In the genomic region with DNA sequence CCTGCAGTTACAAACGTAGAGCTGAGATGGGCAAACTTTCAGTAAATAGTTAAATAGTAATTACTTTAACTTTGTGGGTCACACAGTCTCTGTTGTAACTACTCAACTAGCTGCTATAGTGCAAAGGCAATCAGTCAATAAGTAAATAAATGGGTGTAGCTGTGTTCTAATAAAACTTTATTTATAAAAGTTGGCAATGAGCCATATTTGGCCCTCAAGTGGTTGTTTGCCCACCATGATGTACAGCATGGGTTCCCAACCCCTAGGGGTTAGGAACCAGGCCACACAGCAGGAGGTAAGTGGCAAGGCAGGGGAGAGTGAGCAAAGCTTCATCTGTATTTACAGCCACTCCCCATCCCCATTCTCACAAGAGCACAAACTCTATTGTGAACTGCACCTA, we compare ENCODE assay signal across 2 cellular contexts.
TF ChIP-seq lines count a peak whose summit lies in the region.

No MANE protein-coding gene starts in this region.

TF ChIP-seq in Ishikawa, 13 proteins besides CTCF, POLR2A, EP300 and RAD21 (continued from another document):
- TF ChIP-seq, protein P1, sequence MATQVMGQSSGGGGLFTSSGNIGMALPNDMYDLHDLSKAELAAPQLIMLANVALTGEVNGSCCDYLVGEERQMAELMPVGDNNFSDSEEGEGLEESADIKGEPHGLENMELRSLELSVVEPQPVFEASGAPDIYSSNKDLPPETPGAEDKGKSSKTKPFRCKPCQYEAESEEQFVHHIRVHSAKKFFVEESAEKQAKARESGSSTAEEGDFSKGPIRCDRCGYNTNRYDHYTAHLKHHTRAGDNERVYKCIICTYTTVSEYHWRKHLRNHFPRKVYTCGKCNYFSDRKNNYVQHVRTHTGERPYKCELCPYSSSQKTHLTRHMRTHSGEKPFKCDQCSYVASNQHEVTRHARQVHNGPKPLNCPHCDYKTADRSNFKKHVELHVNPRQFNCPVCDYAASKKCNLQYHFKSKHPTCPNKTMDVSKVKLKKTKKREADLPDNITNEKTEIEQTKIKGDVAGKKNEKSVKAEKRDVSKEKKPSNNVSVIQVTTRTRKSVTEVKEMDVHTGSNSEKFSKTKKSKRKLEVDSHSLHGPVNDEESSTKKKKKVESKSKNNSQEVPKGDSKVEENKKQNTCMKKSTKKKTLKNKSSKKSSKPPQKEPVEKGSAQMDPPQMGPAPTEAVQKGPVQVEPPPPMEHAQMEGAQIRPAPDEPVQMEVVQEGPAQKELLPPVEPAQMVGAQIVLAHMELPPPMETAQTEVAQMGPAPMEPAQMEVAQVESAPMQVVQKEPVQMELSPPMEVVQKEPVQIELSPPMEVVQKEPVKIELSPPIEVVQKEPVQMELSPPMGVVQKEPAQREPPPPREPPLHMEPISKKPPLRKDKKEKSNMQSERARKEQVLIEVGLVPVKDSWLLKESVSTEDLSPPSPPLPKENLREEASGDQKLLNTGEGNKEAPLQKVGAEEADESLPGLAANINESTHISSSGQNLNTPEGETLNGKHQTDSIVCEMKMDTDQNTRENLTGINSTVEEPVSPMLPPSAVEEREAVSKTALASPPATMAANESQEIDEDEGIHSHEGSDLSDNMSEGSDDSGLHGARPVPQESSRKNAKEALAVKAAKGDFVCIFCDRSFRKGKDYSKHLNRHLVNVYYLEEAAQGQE (IDR thresholded peaks at IDR 0.05; ENCODE audit: low read depth) = no peak
- TF ChIP-seq NFIC (IDR thresholded peaks at IDR 0.05) = peak; percentile 75
- no peak for TF ChIP-seq CREB1 (IDR thresholded peaks at IDR 0.05; ENCODE audit: low read depth)
- no peak for TF ChIP-seq CEBPB (IDR thresholded peaks at IDR 0.05)
- no peak for TF ChIP-seq TEAD4 (IDR thresholded peaks at IDR 0.05)
- no peak for TF ChIP-seq EGR1 (IDR thresholded peaks at IDR 0.05)

TF ChIP-seq in K562, 482 proteins besides CTCF, POLR2A, EP300 and RAD21 (continued from another document):
- TF ChIP-seq, protein P2, sequence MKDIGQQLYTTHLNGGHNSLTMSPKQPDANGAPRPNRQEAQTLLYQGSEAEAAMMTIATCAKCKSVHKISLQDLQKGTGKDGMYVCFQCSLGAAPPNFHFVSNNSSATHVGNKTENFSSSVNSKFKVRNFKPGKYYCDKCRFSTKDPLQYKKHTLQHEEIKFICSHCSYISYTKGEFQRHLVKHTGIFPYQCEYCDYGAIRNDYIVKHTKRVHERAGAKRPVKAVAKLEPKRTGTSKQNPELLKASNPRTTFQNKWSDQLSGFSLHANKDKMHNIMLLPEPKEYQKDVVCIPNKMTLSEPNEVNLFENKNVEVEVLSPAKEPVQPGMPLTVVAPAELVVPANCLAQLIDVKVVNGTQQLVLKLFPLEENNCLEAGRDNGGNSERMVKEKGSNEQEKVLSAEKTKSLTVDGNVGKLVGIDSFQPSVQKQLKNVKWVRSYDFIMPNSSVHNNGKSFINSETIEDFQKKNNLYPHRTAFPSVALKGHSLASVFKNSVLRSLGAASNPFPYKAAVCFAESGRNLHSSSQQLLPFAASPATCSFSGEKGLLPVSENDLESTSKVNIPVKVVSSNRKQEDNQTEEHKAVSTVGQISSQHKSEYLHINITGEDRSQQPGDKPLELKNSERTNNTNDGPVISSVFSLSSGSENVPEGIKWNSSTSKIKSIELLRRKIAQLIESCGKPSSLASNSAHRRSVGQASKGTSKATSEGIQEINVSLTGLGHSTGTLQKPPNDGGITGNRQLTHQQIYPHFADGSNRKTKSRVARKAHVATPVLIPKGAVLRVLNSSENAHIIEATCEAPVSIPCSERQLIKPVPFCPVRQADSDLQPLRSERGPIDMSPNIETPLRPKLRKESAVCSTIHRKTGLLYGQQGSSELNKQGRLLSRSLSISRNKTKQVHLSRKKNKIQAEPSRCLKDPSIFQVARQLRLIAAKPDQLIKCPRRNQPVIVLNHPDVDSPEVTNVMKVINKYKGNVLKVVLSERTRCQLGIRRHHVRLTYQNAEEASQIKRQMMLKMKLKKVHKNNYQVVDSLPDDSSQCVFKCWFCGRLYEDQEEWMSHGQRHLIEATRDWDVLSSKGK (CRISPR knock-in tag; IDR thresholded peaks at IDR 0.05) = no peak
- TF ChIP-seq NFIX (CRISPR knock-in tag; IDR thresholded peaks at IDR 0.05; ENCODE audit: low read depth) = peak; percentile 67
- TF ChIP-seq ETV6 (IDR thresholded peaks at IDR 0.05; ENCODE audit: borderline replicate concordance in 1 of 2, low read depth in 2 of 2, low read length in 1 of 2) = no peak
- TF ChIP-seq ETV6 (CRISPR knock-in tag; IDR thresholded peaks at IDR 0.05; ENCODE audit: borderline replicate concordance) = no peak
- no peak for TF ChIP-seq HNRNPLL (IDR thresholded peaks at IDR 0.05; ENCODE audit: low read depth, low read length, poor library complexity, severe bottlenecking)
- TF ChIP-seq SREBF1 (IDR thresholded peaks at IDR 0.05; ENCODE audit: borderline replicate concordance, low read depth, low read length) = no peak
- TF ChIP-seq NFIC (IDR thresholded peaks at IDR 0.05) = peak; percentile 94
- TF ChIP-seq PRDM10 (IDR thresholded peaks at IDR 0.05; ENCODE audit: partially characterized antibody) = no peak
- TF ChIP-seq, protein P3, sequence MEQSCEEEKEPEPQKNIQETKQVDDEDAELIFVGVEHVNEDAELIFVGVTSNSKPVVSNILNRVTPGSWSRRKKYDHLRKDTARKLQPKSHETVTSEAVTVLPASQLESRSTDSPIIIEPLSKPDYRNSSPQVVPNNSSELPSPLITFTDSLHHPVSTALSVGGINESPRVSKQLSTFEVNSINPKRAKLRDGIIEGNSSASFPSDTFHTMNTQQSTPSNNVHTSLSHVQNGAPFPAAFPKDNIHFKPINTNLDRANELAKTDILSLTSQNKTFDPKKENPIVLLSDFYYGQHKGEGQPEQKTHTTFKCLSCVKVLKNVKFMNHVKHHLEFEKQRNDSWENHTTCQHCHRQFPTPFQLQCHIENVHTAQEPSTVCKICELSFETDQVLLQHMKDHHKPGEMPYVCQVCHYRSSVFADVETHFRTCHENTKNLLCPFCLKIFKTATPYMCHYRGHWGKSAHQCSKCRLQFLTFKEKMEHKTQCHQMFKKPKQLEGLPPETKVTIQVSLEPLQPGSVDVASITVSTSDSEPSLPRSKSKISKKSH (CRISPR knock-in tag; IDR thresholded peaks at IDR 0.05) = no peak
- TF ChIP-seq ZBTB40 (IDR thresholded peaks at IDR 0.05) = peak; percentile 92
- peak; percentile 80 for TF ChIP-seq ZBTB40 (CRISPR knock-in tag; IDR thresholded peaks at IDR 0.05)
- no peak for TF ChIP-seq PREB (CRISPR knock-in tag; IDR thresholded peaks at IDR 0.05)
- TF ChIP-seq RCOR1 (IDR thresholded peaks at IDR 0.05; ENCODE audit: borderline replicate concordance in 1 of 2, low read depth in 2 of 2, low read length in 2 of 2) = no peak
